Comparison of ENCODE assay signal across 29 cellular contexts in the genomic region with DNA sequence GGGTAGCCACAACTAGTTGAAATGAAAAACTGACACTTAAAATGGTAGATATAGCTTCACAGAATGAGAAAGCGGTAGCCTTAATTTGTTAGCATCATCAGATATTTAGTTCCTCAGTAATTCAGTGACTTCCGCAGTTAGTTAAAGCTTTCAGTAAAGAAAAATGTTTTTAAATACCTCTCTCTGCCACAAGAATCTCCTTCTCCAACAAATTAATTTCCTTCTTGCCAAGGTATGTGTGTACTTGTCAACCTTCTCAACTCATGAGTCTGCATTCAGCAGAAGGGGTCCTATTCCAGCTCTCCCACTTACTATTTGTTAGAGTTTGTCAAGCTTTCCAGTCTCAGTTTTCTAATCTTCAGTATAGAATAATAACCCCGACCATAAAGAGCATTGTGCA.
"Had no signal": no experiment of that assay in that cellular context is flagged by ENCODE, and none has a peak within 500 bp of the region (broad histone marks: within the 10 kb centered on the region; RNA-seq: fewer than 3 reads in every experiment).

No MANE protein-coding gene starts in this region.

- H3K36me3 ChIP-seq: stomach, suprapubic skin, thoracic aorta, thyroid gland, tibial artery, tibial nerve, transverse colon, upper lobe of left lung, upper lobe of right lung, uterus, vagina had no signal

- H3K4me1 Mint-ChIP-seq: stimulated activated effector memory CD8-positive, alpha-beta T cell treated with anti-CD3 and anti-CD28 coated beads, Interleukin-12 subunit alpha, Interleukin-12 subunit beta, amount 100 ng/mL, for 72 hours had no signal

- H3K27me3 Mint-ChIP-seq: stimulated activated naive B cell treated with anti-CD40 and anti-IgM and Interleukin-4, amounts not matched to agents 10 μg/mL and 1 μg/mL and 100 μg/mL, for 72 hours; stimulated activated naive CD8-positive, alpha-beta T cell treated with anti-CD3 and anti-CD28 coated beads, Interleukin-15, amount 100 ng/mL, for 72 hours; stimulated activated naive CD8-positive, alpha-beta T cell treated with anti-CD3 and anti-CD28 coated beads, Interleukin-15, Interleukin-2, amounts not matched to agents 100 ng/mL and 50 ng/mL, for 24 hours had no signal

- H3K27me3 ChIP-seq: stomach, suprapubic skin, testis, thyroid gland, tibial artery, tibial nerve, transverse colon, upper lobe of left lung, upper lobe of right lung, uterus, vagina had no signal

- H3K9me3 Mint-ChIP-seq: stimulated activated effector memory CD8-positive, alpha-beta T cell treated with anti-CD3 and anti-CD28 coated beads, Interleukin-12 subunit alpha, Interleukin-12 subunit beta, amount 100 ng/mL, for 72 hours; stimulated activated memory B cell treated with anti-CD40 and anti-IgM and Interleukin-4, amounts not matched to agents 10 μg/mL and 1 μg/mL and 100 μg/mL, for 72 hours; stimulated activated naive B cell treated with anti-CD40 and anti-IgM and Interleukin-4, amounts not matched to agents 10 μg/mL and 1 μg/mL and 100 μg/mL, for 72 hours; stimulated activated naive CD8-positive, alpha-beta T cell treated with anti-CD3 and anti-CD28 coated beads, Interleukin-15, amount 100 ng/mL, for 72 hours; stimulated activated naive CD8-positive, alpha-beta T cell treated with anti-CD3 and anti-CD28 coated beads, Interleukin-15, Interleukin-2, amounts not matched to agents 100 ng/mL and 50 ng/mL, for 24 hours; type B pancreatic cell had no signal

- H3K27ac Mint-ChIP-seq: stimulated activated effector memory CD8-positive, alpha-beta T cell treated with anti-CD3 and anti-CD28 coated beads, Interleukin-12 subunit alpha, Interleukin-12 subunit beta, amount 100 ng/mL, for 72 hours; stimulated activated memory B cell treated with anti-CD40 and anti-IgM and Interleukin-4, amounts not matched to agents 10 μg/mL and 1 μg/mL and 100 μg/mL, for 72 hours; stimulated activated naive B cell treated with anti-CD40 and anti-IgM and Interleukin-4, amounts not matched to agents 10 μg/mL and 1 μg/mL and 100 μg/mL, for 72 hours; stimulated activated naive CD8-positive, alpha-beta T cell treated with anti-CD3 and anti-CD28 coated beads, Interleukin-15, amount 100 ng/mL, for 72 hours; stimulated activated naive CD8-positive, alpha-beta T cell treated with anti-CD3 and anti-CD28 coated beads, Interleukin-15, Interleukin-2, amounts not matched to agents 100 ng/mL and 50 ng/mL, for 24 hours; type B pancreatic cell had no signal

- H3K4me1 ChIP-seq: suprapubic skin, testis, thyroid gland, tibial artery, tibial nerve, upper lobe of left lung, upper lobe of right lung, uterus, vagina had no signal

- FAIRE-seq: urothelium cell line had no signal

- H3K4me3 ChIP-seq: stomach, suprapubic skin, testis, thoracic aorta, thyroid gland, tibial artery, tibial nerve, transverse colon, upper lobe of left lung, upper lobe of right lung, uterus, vagina had no signal

- H3K9me3 ChIP-seq: stomach, suprapubic skin, testis, thoracic aorta, thyroid gland, tibial artery, tibial nerve, transverse colon, upper lobe of left lung, upper lobe of right lung, uterus, vagina had no signal

- H3K4me3 Mint-ChIP-seq: stimulated activated effector memory CD8-positive, alpha-beta T cell treated with anti-CD3 and anti-CD28 coated beads, Interleukin-12 subunit alpha, Interleukin-12 subunit beta, amount 100 ng/mL, for 72 hours; stimulated activated memory B cell treated with anti-CD40 and anti-IgM and Interleukin-4, amounts not matched to agents 10 μg/mL and 1 μg/mL and 100 μg/mL, for 72 hours; stimulated activated naive B cell treated with anti-CD40 and anti-IgM and Interleukin-4, amounts not matched to agents 10 μg/mL and 1 μg/mL and 100 μg/mL, for 72 hours; stimulated activated naive CD8-positive, alpha-beta T cell treated with anti-CD3 and anti-CD28 coated beads, Interleukin-15, amount 100 ng/mL, for 72 hours; stimulated activated naive CD8-positive, alpha-beta T cell treated with anti-CD3 and anti-CD28 coated beads, Interleukin-15, Interleukin-2, amounts not matched to agents 100 ng/mL and 50 ng/mL, for 24 hours; type B pancreatic cell had no signal

- DNase-seq: stimulated activated CD4-positive, alpha-beta T cell treated with anti-CD3 and anti-CD28 coated beads, Interleukin-2, amount 100 ng/mL, for 48 hours; stimulated activated CD4-positive, alpha-beta T cell treated with anti-CD3 and anti-CD28 coated beads, Interleukin-4, amount 100 ng/mL, for 1 hour; stimulated activated CD4-positive, alpha-beta T cell treated with anti-CD3 and anti-CD28 coated beads, Interleukin-4, amount 100 ng/mL, for 24 hours; stimulated activated CD4-positive, alpha-beta T cell treated with anti-CD3 and anti-CD28 coated beads, Interleukin-4, amount 100 ng/mL, for 4 hours; stimulated activated CD8-positive, alpha-beta memory T cell treated with anti-CD3 and anti-CD28 coated beads, Interleukin-4, amount 100 ng/mL, for 48 hours; stimulated activated naive B cell treated with anti-CD40 and anti-IgM and Interleukin-4, amounts not matched to agents 10 μg/mL and 1 μg/mL and 100 μg/mL, for 72 hours; stimulated activated naive CD4-positive, alpha-beta T cell; stimulated activated naive CD4-positive, alpha-beta T cell treated with Interleukin-2 at 50 U/mL for 16 hours; stimulated activated naive CD8-positive, alpha-beta T cell treated with anti-CD3 and anti-CD28 coated beads, Interleukin-15, amount 100 ng/mL, for 72 hours; stimulated activated naive CD8-positive, alpha-beta T cell treated with anti-CD3 and anti-CD28 coated beads, Interleukin-15, Interleukin-2, amounts not matched to agents 100 U/mL and 50 U/mL, for 24 hours; stomach; substantia nigra; testis; thyroid gland; tibial artery; transverse colon; trophoblast cell; upper lobe of left lung; upper lobe of right lung; uterus had no signal

- H3K36me3 Mint-ChIP-seq: stimulated activated effector memory CD8-positive, alpha-beta T cell treated with anti-CD3 and anti-CD28 coated beads, Interleukin-12 subunit alpha, Interleukin-12 subunit beta, amount 100 ng/mL, for 72 hours; stimulated activated memory B cell treated with anti-CD40 and anti-IgM and Interleukin-4, amounts not matched to agents 10 μg/mL and 1 μg/mL and 100 μg/mL, for 72 hours; stimulated activated naive B cell treated with anti-CD40 and anti-IgM and Interleukin-4, amounts not matched to agents 10 μg/mL and 1 μg/mL and 100 μg/mL, for 72 hours; type B pancreatic cell had no signal

- ATAC-seq: stimulated activated effector memory CD8-positive, alpha-beta T cell treated with anti-CD3 and anti-CD28 coated beads, Interleukin-12 subunit alpha, Interleukin-12 subunit beta, amount 100 ng/mL, for 72 hours; stimulated activated memory B cell treated with anti-CD40 and anti-IgM and Interleukin-4, amounts not matched to agents 10 μg/mL and 1 μg/mL and 100 μg/mL, for 72 hours; stimulated activated naive B cell treated with anti-CD40 and anti-IgM and Interleukin-4, amounts not matched to agents 10 μg/mL and 1 μg/mL and 100 μg/mL, for 72 hours; stimulated activated naive CD8-positive, alpha-beta T cell treated with anti-CD3 and anti-CD28 coated beads, Interleukin-15, amount 100 ng/mL, for 72 hours; stimulated activated naive CD8-positive, alpha-beta T cell treated with anti-CD3 and anti-CD28 coated beads, Interleukin-15, Interleukin-2, amounts not matched to agents 100 U/mL and 50 U/mL, for 24 hours; upper lobe of right lung had no signal

- H3K27ac ChIP-seq: stomach, suprapubic skin, testis, thoracic aorta, thyroid gland, tibial artery, tibial nerve, transverse colon, upper lobe of left lung, upper lobe of right lung, uterus, vagina had no signal
